ENCODE assay signal across 24 cellular contexts in the genomic region with DNA sequence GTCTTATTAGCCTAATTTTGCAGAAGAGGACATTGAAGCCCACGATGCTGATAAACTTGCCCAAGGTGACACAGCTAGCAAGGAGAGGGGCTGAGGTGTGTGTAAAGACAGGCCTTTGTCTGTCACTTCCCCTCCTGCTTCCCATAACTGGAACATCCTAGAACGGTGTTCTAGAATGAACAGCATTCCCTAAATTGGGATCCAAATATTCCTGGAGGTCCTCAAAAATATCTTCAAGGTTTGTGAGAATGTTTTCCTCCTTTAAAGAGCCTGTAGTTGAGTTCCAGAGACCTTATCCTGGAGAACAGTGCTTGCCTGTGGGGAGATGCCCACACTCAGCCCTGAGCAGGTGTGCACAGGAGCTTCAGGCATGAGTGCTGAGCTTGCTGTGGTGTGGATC. TPM values are rescaled to one million over a fixed set of nuclear protein-coding genes. Genes with fewer than 3 reads are reported as not detected.
A peak's percentile ranks its signal among the peaks of the same experiment; 100 is the strongest.
DNase-seq lines count a peak whose midpoint lies in the region; FAIRE-seq and TF ChIP-seq lines count a peak whose summit lies in the region.
"Had no signal": no experiment of that assay in that cellular context is flagged by ENCODE, and none has a peak within 500 bp of the region (broad histone marks: within the 10 kb centered on the region; RNA-seq: fewer than 3 reads in every experiment).

No MANE protein-coding gene starts in this region.

- no peaks in the 10 kb centered on the region for H3K36me3 ChIP-seq in Karpas-422 (ENCODE audit: insufficient read depth, low read length)
- H3K36me3 ChIP-seq in bronchial epithelial cell (ENCODE audit: control insufficient read depth, insufficient read depth, low read length) = no peaks in the 10 kb centered on the region
- no peaks in the 10 kb centered on the region for H3K36me3 ChIP-seq in testis (ENCODE audit: low read depth, missing control alignments)
- H3K36me3 ChIP-seq: BLaER1 treated with 17β-estradiol and CSF1 and Interleukin-3, amounts not matched to agents 10 nM and 100 nM had no signal

- peak; percentile 43 for FAIRE-seq in bronchial epithelial cell (lab: Jason Lieb, UNC)
- FAIRE-seq: A204.1, G401.6 had no signal

- H3K9me2 ChIP-seq in Karpas-422 (replicated peaks; ENCODE audit: insufficient read depth, low read length) = no peaks in the 10 kb centered on the region

- no peaks in the 10 kb centered on the region for H3K27me3 ChIP-seq in Karpas-422 (ENCODE audit: low read length)
- no peaks in the 10 kb centered on the region for H3K27me3 ChIP-seq in bronchial epithelial cell (ENCODE audit: control insufficient read depth, insufficient read depth, low read length)
- no peaks in the 10 kb centered on the region for H3K27me3 ChIP-seq in testis
- H3K27me3 ChIP-seq: BLaER1 treated with 17β-estradiol and CSF1 and Interleukin-3, amounts not matched to agents 10 nM and 100 nM had no signal

- TF ChIP-seq POLR2A in testis (IDR thresholded peaks at IDR 0.05) = no peak

- no peaks in the 10 kb centered on the region for H4K20me1 ChIP-seq in Karpas-422 (ENCODE audit: insufficient read depth, low read depth, low read length)
- H4K20me1 ChIP-seq: BLaER1 treated with 17β-estradiol and CSF1 and Interleukin-3, amounts not matched to agents 10 nM and 100 nM had no signal

- H3K9me3 ChIP-seq in Karpas-422 (ENCODE audit: low read length) (no peaks in the 10 kb centered on the region), testis (no peaks in the 10 kb centered on the region)
- H3K9me3 ChIP-seq: BLaER1 treated with 17β-estradiol and CSF1 and Interleukin-3, amounts not matched to agents 10 nM and 100 nM; Caco-2 had no signal

- DNase-seq in NCI-H748 (lab: John Stamatoyannopoulos, UW; ENCODE audit: unreplicated experiment) = peak; percentile 35
- DNase-seq in NCI-H748 treated with DMSO at 0.1 percent for 48 hours (lab: John Stamatoyannopoulos, UW) = no peak
- DNase-seq in Karpas-422 = peak; percentile 29
- no peak for DNase-seq in bronchial epithelial cell (ENCODE audit: low read depth)
- DNase-seq in germinal center (ENCODE audit: low spot score) = no peak
- no peak for DNase-seq in testis
- DNase-seq in HT-29 (ENCODE audit: low spot score) = no peak
- DNase-seq: AML-193; Caco-2; CD4-positive, alpha-beta memory T cell; GM23248; H7; HFFc6; NCI-H1048; NCI-H187; NCI-H526 treated with DMSO at 0.1 percent for 48 hours; NK-92 treated with Interleukin-12 subunit alpha and Interleukin-12 subunit beta, amount 100 ng/mL, for 24 hours had no signal

- no peaks in the 10 kb centered on the region for H3K79me2 ChIP-seq in Karpas-422 (ENCODE audit: low read length)

- no peak overlapping the region for H3K9ac ChIP-seq in Karpas-422 (ENCODE audit: low read length)
- H3K9ac ChIP-seq: BLaER1 treated with 17β-estradiol and CSF1 and Interleukin-3, amounts not matched to agents 10 nM and 100 nM; GM23248; KMS-11 had no signal

- H2AFZ ChIP-seq in Karpas-422 (ENCODE audit: low read length) = no peak overlapping the region
- H2AFZ ChIP-seq: GM23248 had no signal

- H3K4me2 ChIP-seq in Karpas-422 (ENCODE audit: low read depth, low read length, poor library complexity, severe bottlenecking) = no peak overlapping the region
- H3K4me2 ChIP-seq: BLaER1 treated with 17β-estradiol and CSF1 and Interleukin-3, amounts not matched to agents 10 nM and 100 nM; KMS-11 had no signal

- TF ChIP-seq CTCF in bronchial epithelial cell (IDR thresholded peaks at IDR 0.05; ENCODE audit: insufficient read depth, low read length, severe bottlenecking) (no peak), testis (IDR thresholded peaks at IDR 0.05) (no peak)

- intact Hi-C loops in testis (cut with DNase I; ENCODE audit: low total_unique reads) = no loop called here

- H3K4me1 ChIP-seq in Karpas-422 (ENCODE audit: low read length) (no peaks in the 10 kb centered on the region), testis (peaks cover 3% of the 10 kb centered on the region)
- H3K4me1 ChIP-seq: BLaER1 treated with 17β-estradiol and CSF1 and Interleukin-3, amounts not matched to agents 10 nM and 100 nM had no signal

- 85 to 89% methylated on average over 2 of the region's 2 CpGs for WGBS in testis, 2 donors

- no peak overlapping the region for H3K27ac ChIP-seq in Karpas-422 (ENCODE audit: low read length)
- H3K27ac ChIP-seq in testis = no peak overlapping the region
- H3K27ac ChIP-seq: BLaER1 treated with 17β-estradiol and CSF1 and Interleukin-3, amounts not matched to agents 10 nM and 100 nM; GM23248; KMS-11; RWPE1 had no signal

- no peak overlapping the region for H3K4me3 ChIP-seq in Karpas-422 (ENCODE audit: low read length)
- no peak overlapping the region for H3K4me3 ChIP-seq in bronchial epithelial cell (ENCODE audit: low read depth, low read length)
- H3K4me3 ChIP-seq in testis = no peak overlapping the region
- H3K4me3 ChIP-seq: BLaER1 treated with 17β-estradiol and CSF1 and Interleukin-3, amounts not matched to agents 10 nM and 100 nM; GM23248 had no signal

RNA-seq across cellular contexts. Expression of a gene that starts 41.5 kb away (rescaled TPM):
- total RNA-seq in Karpas-422 (2014; rRNA removed; shearing (Covaris generic); ENCODE audit: low replicate concordance) = 1.6 and 3.1 TPM in 2 replicates
- total RNA-seq in bronchial epithelial cell (0.26 and 0.77 TPM in 2 replicates), testis (1 to 10 TPM; 6.1 to 6.6 TPM)
- polyA plus RNA-seq in testis (ENCODE audit: insufficient read depth, low read depth, low replicate concordance) = 31.9 TPM
- total RNA-seq in HT-29 (2014; rRNA removed; shearing (Covaris generic)) = 0.43 and 0.60 TPM in 2 replicates
- total RNA-seq: CD4-positive, alpha-beta memory T cell; T-helper 1 cell treated with Interleukin-12 subunit alpha and Interleukin-12 subunit beta and Interleukin-4 antibody, amounts not matched to agents 30 ng/mL and 1 ng/mL, for 36 hours had no signal
- polyA plus RNA-seq: IgD-negative memory B cell had no signal

Comparison
In these comparisons a context has a peak if more than half of its experiments do, and no peak if none do; other contexts are left out.
1. DNase-seq: peak in NCI-H748 (single experiment) and Karpas-422 (single experiment); none in NCI-H748 treated with DMSO at 0.1 percent for 48 hours (single experiment), bronchial epithelial cell (single experiment), germinal center (single experiment), testis (single experiment) and HT-29 (single experiment).